8 cellular contexts compared by ENCODE assay signal in the genomic region with DNA sequence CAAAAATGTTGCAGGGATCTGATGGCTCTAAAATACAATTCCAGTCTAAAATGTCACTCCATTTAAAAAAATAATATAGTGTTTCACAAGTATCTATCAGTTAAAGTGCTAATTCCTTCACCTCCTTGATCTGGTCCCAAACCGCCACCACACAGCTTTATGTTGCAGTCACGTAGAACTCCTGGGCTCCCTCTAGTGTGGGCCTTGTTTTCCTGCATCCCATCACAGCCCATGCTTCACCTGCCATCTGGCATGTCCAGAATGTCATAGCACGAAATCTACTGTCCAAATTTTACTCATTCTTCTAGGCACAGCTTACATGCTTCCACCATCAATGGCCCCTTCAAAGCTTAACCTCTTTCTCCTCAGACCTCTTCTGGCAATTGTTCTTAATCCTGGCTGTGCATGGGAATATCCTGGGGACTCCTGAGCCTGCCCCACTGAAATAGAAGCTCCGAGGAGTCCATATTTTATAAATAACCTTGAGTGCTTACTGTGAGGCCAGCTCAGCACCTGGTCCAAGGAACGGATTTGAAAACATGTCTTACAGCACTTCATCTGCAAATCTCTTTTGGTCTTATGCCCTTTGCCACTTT.
DNase-seq lines count a peak whose midpoint lies in the region; ATAC-seq and TF ChIP-seq lines count a peak whose summit lies in the region.

No MANE protein-coding gene starts in this region.

- POLR2A ChIA-PET in RWPE1 (lab: Yijun Ruan, JAX; ENCODE audit: low non-redundant PET) = no interaction called here

- ATAC-seq in HG03565 (IDR thresholded peaks at IDR 0.05; ENCODE audit: unreplicated experiment) = peak; percentile 60

- no peak overlapping the region for H3K27ac ChIP-seq in RWPE1

- CTCF ChIA-PET in RWPE1 (lab: Yijun Ruan, JAX) = interaction anchor here (0.6 to 1.2 kb wide), 9 partner anchors 10 to 670 kb away, joined by 3 to 5 read pairs (median 3); a partner anchor contains a TSS

- no peak overlapping the region for H3K4me3 ChIP-seq in GM12865 (ENCODE audit: low read depth, low read length)

- TF ChIP-seq CTCF in GM12865 (IDR thresholded peaks at IDR 0.05; ENCODE audit: insufficient read depth, low read depth, low read length, missing control alignments) (peak; percentile 70), RWPE1 (conservative IDR thresholded peaks at IDR 0.05; ENCODE audit: low read depth) (peak; percentile 14; the same call in 1 of the 2 replicates)

- DNase-seq in ACHN (peak; percentile 44), GM12865 (ENCODE audit: low read depth) (peak; percentile 59), RWPE1 (ENCODE audit: low spot score) (peak; percentile 31), islet precursor cell (peak; percentile 86), SKM-1 treated with dmso at 0.1 percent for 144 hours (lab: John Stamatoyannopoulos, UW; ENCODE audit: unreplicated experiment) (no peak), NK-92 (lab: John Stamatoyannopoulos, UW; ENCODE audit: unreplicated experiment) (no peak)
- no peak for DNase-seq in activated CD4-positive, CD25-positive, alpha-beta regulatory T cell treated with anti-CD3 and anti-CD28 coated beads, Interleukin-2, amount 50 U/mL, for 72 hours

- in situ Hi-C loops in ACHN (cut with HindIII; ENCODE audit: low pct_ligation_motif_present, low pct_unique_long_range_greater_than_20kb, low sequenced_read_pairs) = no loop called here

Comparison
In these comparisons a context has a peak if more than half of its experiments do, and no peak if none do; other contexts are left out.
1. DNase-seq: peak in ACHN (single experiment), GM12865 (single experiment), RWPE1 (single experiment) and islet precursor cell (single experiment); none in SKM-1 treated with dmso at 0.1 percent for 144 hours (single experiment), NK-92 (single experiment) and activated CD4-positive, CD25-positive, alpha-beta regulatory T cell treated with anti-CD3 and anti-CD28 coated beads, Interleukin-2, amount 50 U/mL, for 72 hours (single experiment).